9 cellular contexts compared by ENCODE assay signal in genomic region chr3:47443611-47443995, GRCh38. TPM values are rescaled to one million over a fixed set of nuclear protein-coding genes. Genes with fewer than 3 reads are reported as not detected.
DNase-seq lines count a peak whose midpoint lies in the region; ATAC-seq and TF ChIP-seq lines count a peak whose summit lies in the region.
"Had no signal": no experiment of that assay in that cellular context is flagged by ENCODE, and none has a peak within 500 bp of the region (broad histone marks: within the 10 kb centered on the region; RNA-seq: fewer than 3 reads in every experiment).

No MANE protein-coding gene starts in this region.

- TF ChIP-seq CTCF in liver (IDR thresholded peaks at IDR 0.05; ENCODE audit: low read depth, low read length, missing input control), result no peak

- H3K27me3 ChIP-seq in HUES64 (ENCODE audit: insufficient read depth, low read length) (no peaks in the 10 kb centered on the region), liver (ENCODE audit: control insufficient read depth in 4 of 4, insufficient read depth in 4 of 4, low read length in 3 of 4) (no peaks in the 10 kb centered on the region), stomach smooth muscle (ENCODE audit: control insufficient read depth in 1 of 2, insufficient read depth in 2 of 2, low read length in 2 of 2) (no peaks in the 10 kb centered on the region)

- ATAC-seq in GM18520 (IDR thresholded peaks at IDR 0.05; ENCODE audit: unreplicated experiment) (no peak), HG02623 (IDR thresholded peaks at IDR 0.05; ENCODE audit: unreplicated experiment) (no peak)

- peak; percentile 11 to 29 for TF ChIP-seq RAD21 in liver (IDR thresholded peaks at IDR 0.05)

- H3K4me3 ChIP-seq in HUES64 (ENCODE audit: low read length) (no peak overlapping the region), liver (ENCODE audit: low read depth in 1 of 3, low read length in 3 of 3) (peak overlapping the region in 1 of 3 donors; percentile 11), stomach smooth muscle (ENCODE audit: low read length in 2 of 2) (peak overlapping the region; percentile 4 to 47)

- peak overlapping the region; percentile 28; the same call in 1 of the 2 replicates for H3K27ac ChIP-seq in HUES64 (ENCODE audit: low read depth, low read length)
- H3K27ac ChIP-seq in caudate nucleus (ENCODE audit: low read depth, low read length), result peak overlapping the region; percentile 18
- H3K27ac ChIP-seq in liver (ENCODE audit: low read depth in 1 of 2, low read length in 2 of 2), result peak overlapping the region; percentile 74 to 84
- H3K27ac ChIP-seq in stomach smooth muscle (ENCODE audit: low read length), result peak overlapping the region; percentile 93

- H3K4me1 ChIP-seq in HUES64 (ENCODE audit: insufficient read depth, low read length), result peaks cover 13% of the 10 kb centered on the region
- peaks cover 6 to 34% (median 28%) of the 10 kb centered on the region in 4 donors for H3K4me1 ChIP-seq in liver (ENCODE audit: control insufficient read depth in 4 of 4, insufficient read depth in 4 of 4, low read length in 3 of 4)
- H3K4me1 ChIP-seq in stomach smooth muscle (ENCODE audit: control insufficient read depth, insufficient read depth, low read length), result peaks cover 15% of the 10 kb centered on the region

- no peaks in the 10 kb centered on the region for H3K9me3 ChIP-seq in HUES64 (ENCODE audit: insufficient read depth, low read depth, low read length)
- no peaks in the 10 kb centered on the region for H3K9me3 ChIP-seq in liver (ENCODE audit: control insufficient read depth in 4 of 4, low read length in 3 of 4)
- H3K9me3 ChIP-seq in stomach smooth muscle (ENCODE audit: control insufficient read depth in 2 of 2, low read length in 2 of 2), result peaks cover 0 to 2% of the 10 kb centered on the region in 2 donors

- WGBS in HUES64, result 58% methylated on average over 5 of the region's 5 CpGs
- 16% methylated on average over 5 of the region's 5 CpGs for WGBS in liver

- peaks cover 35% of the 10 kb centered on the region for H3K36me3 ChIP-seq in HUES64 (ENCODE audit: insufficient read depth, low read length)
- H3K36me3 ChIP-seq in liver (ENCODE audit: control insufficient read depth in 4 of 4, insufficient read depth in 3 of 4, low read depth in 1 of 4, low read length in 3 of 4), result peaks cover 4 to 10% (median 8%) of the 10 kb centered on the region in 4 donors
- peaks cover 10 to 16% of the 10 kb centered on the region in 2 donors for H3K36me3 ChIP-seq in stomach smooth muscle (ENCODE audit: control insufficient read depth in 2 of 2, insufficient read depth in 2 of 2, low read length in 2 of 2)

- H3K9ac ChIP-seq in HUES64 (ENCODE audit: low read depth, low read length) (no peak overlapping the region), liver (ENCODE audit: low read depth in 1 of 2, low read length in 2 of 2) (no peak overlapping the region), stomach smooth muscle (ENCODE audit: low read length in 2 of 2) (peak overlapping the region; percentile 46 to 69)

- DNase-seq in caudate nucleus (lab: John Stamatoyannopoulos, UW) (no peak), cerebellar nuclear complex (lab: John Stamatoyannopoulos, UW) (no peak), NCI-H1048 (lab: John Stamatoyannopoulos, UW) (no peak)
- DNase-seq: NCI-H187 treated with DMSO at 0.1 percent for 48 hours had no signal

TF ChIP-seq in liver, 16 proteins besides CTCF, POLR2A, EP300 and RAD21:
- TF ChIP-seq EGR1 (IDR thresholded peaks at IDR 0.05; ENCODE audit: low read depth in 2 of 2) (no peak), HNF4G (IDR thresholded peaks at IDR 0.05) (peak; percentile 80), HNF4A (conservative IDR thresholded peaks at IDR 0.05) (peak; percentile 91), FOXA1 (IDR thresholded peaks at IDR 0.05) (peak; percentile 47), RXRA (IDR thresholded peaks at IDR 0.05) (peak; percentile 66 to 75), FOXA2 (IDR thresholded peaks at IDR 0.05) (peak; percentile 71), REST (IDR thresholded peaks at IDR 0.05) (no peak), TAF1 (conservative IDR thresholded peaks at IDR 0.05) (no peak), GABPA (IDR thresholded peaks at IDR 0.05 in 1 of 2, conservative IDR thresholded peaks at IDR 0.05 in 1 of 2) (peak in 1 of 2 donors; percentile 17), SP1 (IDR thresholded peaks at IDR 0.05) (peak; percentile 65), JUND (IDR thresholded peaks at IDR 0.05) (peak in 1 of 2 donors; percentile 72), NR2F2 (IDR thresholded peaks at IDR 0.05) (no peak), YY1 (IDR thresholded peaks at IDR 0.05) (peak; percentile 10)
- TF ChIP-seq, protein P1, sequence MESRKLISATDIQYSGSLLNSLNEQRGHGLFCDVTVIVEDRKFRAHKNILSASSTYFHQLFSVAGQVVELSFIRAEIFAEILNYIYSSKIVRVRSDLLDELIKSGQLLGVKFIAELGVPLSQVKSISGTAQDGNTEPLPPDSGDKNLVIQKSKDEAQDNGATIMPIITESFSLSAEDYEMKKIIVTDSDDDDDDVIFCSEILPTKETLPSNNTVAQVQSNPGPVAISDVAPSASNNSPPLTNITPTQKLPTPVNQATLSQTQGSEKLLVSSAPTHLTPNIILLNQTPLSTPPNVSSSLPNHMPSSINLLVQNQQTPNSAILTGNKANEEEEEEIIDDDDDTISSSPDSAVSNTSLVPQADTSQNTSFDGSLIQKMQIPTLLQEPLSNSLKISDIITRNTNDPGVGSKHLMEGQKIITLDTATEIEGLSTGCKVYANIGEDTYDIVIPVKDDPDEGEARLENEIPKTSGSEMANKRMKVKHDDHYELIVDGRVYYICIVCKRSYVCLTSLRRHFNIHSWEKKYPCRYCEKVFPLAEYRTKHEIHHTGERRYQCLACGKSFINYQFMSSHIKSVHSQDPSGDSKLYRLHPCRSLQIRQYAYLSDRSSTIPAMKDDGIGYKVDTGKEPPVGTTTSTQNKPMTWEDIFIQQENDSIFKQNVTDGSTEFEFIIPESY (IDR thresholded peaks at IDR 0.05), result no peak

RNA-seq across cellular contexts. Expression of gene SCAP, which starts 32.1 kb away (rescaled TPM):
- polyA plus RNA-seq in HUES64 (2013, experiment 1 of 2), result 60.9 TPM
- 57.7 TPM for polyA plus RNA-seq in HUES64 (2013, experiment 2 of 2)
- 10 to 100 TPM; 56.2 to 84.8 TPM for total RNA-seq in liver
- 10 to 100 TPM; 25.9 to 62.4 TPM for polyA plus RNA-seq in liver

Comparison
In these comparisons a context has a peak if more than half of its experiments do, and no peak if none do; other contexts are left out.
1. H3K27ac ChIP-seq: peak in every context shown above with its lines; median percentile 93 in stomach smooth muscle; 79 in liver; 28 in HUES64; 18 in caudate nucleus.
2. H3K9ac ChIP-seq: peak in stomach smooth muscle (2 of 2); none in HUES64 (single experiment) and liver (0 of 2).